In the genomic region with DNA sequence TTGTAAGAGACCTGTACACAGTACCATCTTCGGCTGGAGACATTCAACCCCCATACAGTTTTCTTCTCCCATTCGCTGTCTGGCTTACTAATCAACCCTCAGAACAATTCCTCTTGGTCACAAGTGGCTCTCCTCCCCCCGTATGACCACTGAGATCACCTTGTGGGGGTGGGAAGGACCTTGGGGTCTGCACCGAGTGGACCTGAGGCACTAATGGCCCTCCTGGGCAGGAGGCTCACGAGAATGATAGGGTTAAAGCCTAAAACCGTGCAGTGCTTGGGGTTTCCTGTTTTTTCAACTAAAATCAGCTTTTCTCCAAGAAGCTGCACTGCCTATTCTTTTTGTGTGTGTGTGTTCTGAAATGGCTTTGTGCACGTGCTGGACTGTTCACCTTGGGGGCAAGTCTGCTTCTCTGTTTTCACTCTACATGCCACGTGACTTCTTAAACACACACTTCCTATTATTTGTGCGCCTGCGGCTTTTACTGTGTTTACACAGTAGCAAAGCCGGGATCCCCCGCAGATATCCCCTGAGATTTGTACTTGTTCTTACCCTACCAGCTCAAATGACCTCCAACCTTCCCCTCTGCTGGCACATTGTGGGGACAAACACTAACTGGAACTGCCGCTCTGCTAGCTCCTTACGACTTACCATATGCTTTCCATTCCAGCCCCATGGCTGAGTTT, we compare ENCODE assay signal across 9 cellular contexts. TPM values are rescaled to one million over a fixed set of nuclear protein-coding genes. Genes with fewer than 3 reads are reported as not detected.
A peak's percentile ranks its signal among the peaks of the same experiment; 100 is the strongest.
DNase-seq lines count a peak whose midpoint lies in the region; ATAC-seq, FAIRE-seq and TF ChIP-seq lines count a peak whose summit lies in the region.
"Had no signal": no experiment of that assay in that cellular context is flagged by ENCODE, and none has a peak within 500 bp of the region (broad histone marks: within the 10 kb centered on the region; RNA-seq: fewer than 3 reads in every experiment).

No MANE protein-coding gene starts in this region.

- H3K27ac ChIP-seq in CD4-positive, alpha-beta T cell (ENCODE audit: low read depth, low read length) = peak overlapping the region; percentile 63
- H3K27ac ChIP-seq in K562 (ENCODE audit: extremely low read depth, low read depth, low read length) = peak overlapping the region; percentile 14; the same call in 1 of the 3 replicates
- H3K27ac ChIP-seq in tibial artery = no peak overlapping the region

- TF ChIP-seq CTCF in CD4-positive, alpha-beta T cell (IDR thresholded peaks at IDR 0.05) = no peak
- TF ChIP-seq CTCF in K562 (IDR thresholded peaks at IDR 0.05 in 2 of 3, conservative IDR thresholded peaks at IDR 0.05 in 1 of 3; ENCODE audit: insufficient read depth in 2 of 3, low read depth in 1 of 3, low read length in 3 of 3) (no peak), progenitor cell of endocrine pancreas (IDR thresholded peaks at IDR 0.05; ENCODE audit: unreplicated experiment) (no peak), tibial artery (IDR thresholded peaks at IDR 0.05) (no peak)

- no peak overlapping the region; a peak in 1 of 4 replicates for H3K9ac ChIP-seq in K562 (ENCODE audit: insufficient read depth in 1 of 2, low read depth in 2 of 2, low read length in 2 of 2)

- intact Hi-C loops in CD4-positive, alpha-beta T cell (cut with DNase I, micrococcal nuclease) = loop anchor here (1.0 to 10.0 kb wide), 5 partner anchors 12 to 1256 kb away; a partner anchor contains a TSS
- intact Hi-C loops in K562 (cut with micrococcal nuclease) (no loop called here), tibial artery (cut with DNase I; ENCODE audit: low total_unique reads) (no loop called here)

- peaks cover 0 to 17% of the 10 kb centered on the region in 2 experiments; a peak in 3 of 5 replicates for H3K4me1 ChIP-seq in K562 (replicated peaks in 1 of 2; ENCODE audit: control insufficient read depth in 2 of 2, insufficient read depth in 2 of 2, low read length in 2 of 2)
- H3K4me1 ChIP-seq in tibial artery = peaks cover 0 to 19% (median 8%) of the 10 kb centered on the region in 4 donors

- POLR2A ChIA-PET in CD4-positive, alpha-beta T cell (lab: Charles Lee) = interaction anchor here (1.1 to 2.2 kb wide), 5 partner anchors 9 to 199 kb away, joined by 4 to 43 read pairs (median 10); a partner anchor contains a TSS
- POLR2A ChIA-PET in K562 (lab: Yijun Ruan, JAX) = interaction anchor here (0.6 to 1.5 kb wide), 2 partner anchors 12 to 32 kb away, joined by 3 to 7 read pairs; a partner anchor contains a TSS

- H3K4me2 ChIP-seq in K562 (ENCODE audit: insufficient read depth, low read length) = no peak overlapping the region; the same call in 1 of the 2 replicates

- peak overlapping the region; percentile 84 for H3K27ac Mint-ChIP-seq in CD4-positive, alpha-beta T cell
- peak overlapping the region; percentile 76 for H3K27ac Mint-ChIP-seq in progenitor cell of endocrine pancreas

- DNase-seq in CD4-positive, alpha-beta T cell = peak in 9 of 10 experiments; percentile 12 to 52 (median 22)
- no peak for DNase-seq in GM19239 (ENCODE audit: insufficient read length, low spot score)
- peak; percentile 67 for DNase-seq in NCI-H82 (lab: John Stamatoyannopoulos, UW)
- peak in 1 of 4 experiments; percentile 45 for DNase-seq in K562 (ENCODE audit: extremely low read depth in 1 of 4, low spot score in 3 of 4)
- no peak for DNase-seq in progenitor cell of endocrine pancreas (ENCODE audit: low spot score, unreplicated experiment)
- DNase-seq in COLO829 (ENCODE audit: low spot score) = no peak
- DNase-seq in tibial artery = no peak

- TF ChIP-seq EP300 in K562 (IDR thresholded peaks at IDR 0.05; ENCODE audit: low read length) = no peak

- no TSS peak for BruUV-seq in K562 (replicated peaks; lab: Mats Ljungman, UMichigan)

- TF ChIP-seq POLR2A in K562 (conservative IDR thresholded peaks at IDR 0.05) = no peak

- 27% methylated on average over 13 of the region's 14 CpGs for WGBS in K562 (ENCODE audit: insufficient coverage, low coverage, missing lambda C conversion rate)

- in situ Hi-C loops in K562 (cut with MboI) = no loop called here

- peaks cover 75% of the 10 kb centered on the region for H3K4me1 Mint-ChIP-seq in CD4-positive, alpha-beta T cell (ENCODE audit: low read depth)
- H3K4me1 Mint-ChIP-seq in progenitor cell of endocrine pancreas (ENCODE audit: low read depth) = peaks cover 21% of the 10 kb centered on the region

- no peaks in the 10 kb centered on the region for H3K27me3 Mint-ChIP-seq in CD4-positive, alpha-beta T cell
- no peaks in the 10 kb centered on the region for H3K27me3 Mint-ChIP-seq in progenitor cell of endocrine pancreas

- H3K9me3 ChIP-seq in CD4-positive, alpha-beta T cell (ENCODE audit: control insufficient read depth, low read length) = no peaks in the 10 kb centered on the region
- peaks cover 10% of the 10 kb centered on the region for H3K9me3 ChIP-seq in K562 (replicated peaks; ENCODE audit: control insufficient read depth, insufficient read depth, low read depth, low read length)
- no peaks in the 10 kb centered on the region for H3K9me3 ChIP-seq in tibial artery

- no peak overlapping the region for H3K4me3 ChIP-seq in K562
- H3K4me3 ChIP-seq in tibial artery = no peak overlapping the region

- CTCF ChIA-PET in CD4-positive, alpha-beta T cell (lab: Charles Lee) = interaction anchor here (0.7 to 1.0 kb wide), 3 partner anchors 8 to 30 kb away, joined by 3 read pairs; no protein-coding TSS in a partner anchor
- CTCF ChIA-PET in K562 (lab: Yijun Ruan, JAX; ENCODE audit: low intra/inter-chr PET ratio) = no interaction called here

- H3K9me1 ChIP-seq in K562 (ENCODE audit: control insufficient read depth, insufficient read depth, low read length) = peaks cover 3% of the 10 kb centered on the region

- H2AFZ ChIP-seq in K562 (ENCODE audit: low read depth, low read length) = no peak overlapping the region

- FAIRE-seq in GM19239 (lab: Jason Lieb, UNC) = peak; percentile 91
- FAIRE-seq in K562 (lab: Jason Lieb, UNC) = no peak
- FAIRE-seq: colon had no signal

- H3K9me3 Mint-ChIP-seq in CD4-positive, alpha-beta T cell = peaks cover 6% of the 10 kb centered on the region
- H3K9me3 Mint-ChIP-seq in progenitor cell of endocrine pancreas (ENCODE audit: low read depth) = peaks cover 13% of the 10 kb centered on the region

- ATAC-seq in CD4-positive, alpha-beta T cell (ENCODE audit: poor library complexity) = peak; percentile 62
- ATAC-seq in HG03139 (IDR thresholded peaks at IDR 0.05; ENCODE audit: unreplicated experiment) = peak; percentile 73
- ATAC-seq in K562 = peak; percentile 66

- H3K36me3 Mint-ChIP-seq in CD4-positive, alpha-beta T cell (ENCODE audit: low read depth) = peaks cover 47% of the 10 kb centered on the region
- H3K36me3 Mint-ChIP-seq in progenitor cell of endocrine pancreas (ENCODE audit: insufficient read depth) = peaks cover 33% of the 10 kb centered on the region

- H3K79me2 ChIP-seq in K562 (ENCODE audit: control insufficient read depth, insufficient read depth, low read length) = peaks cover 93% of the 10 kb centered on the region

- peaks cover 62% of the 10 kb centered on the region for H3K36me3 ChIP-seq in K562 (ENCODE audit: control insufficient read depth, insufficient read depth, low read length)
- H3K36me3 ChIP-seq in tibial artery = peaks cover 0 to 13% (median 0%) of the 10 kb centered on the region in 3 donors

- no peaks in the 10 kb centered on the region for H3K27me3 ChIP-seq in CD4-positive, alpha-beta T cell (ENCODE audit: control insufficient read depth, insufficient read depth, low read length)
- H3K27me3 ChIP-seq in K562 (ENCODE audit: control insufficient read depth in 2 of 2, insufficient read depth in 2 of 2, low read length in 2 of 2) (no peaks in the 10 kb centered on the region), tibial artery (no peaks in the 10 kb centered on the region)

- peak overlapping the region; percentile 86 for H3K4me3 Mint-ChIP-seq in CD4-positive, alpha-beta T cell
- H3K4me3 Mint-ChIP-seq in progenitor cell of endocrine pancreas (ENCODE audit: low read depth) = no peak overlapping the region

- no peaks in the 10 kb centered on the region; the same call in 1 of the 2 replicates for H4K20me1 ChIP-seq in K562 (replicated peaks; ENCODE audit: control insufficient read depth, insufficient read depth, low read length)

- no peak for TF ChIP-seq RAD21 in K562 (CRISPR knock-in tag; conservative IDR thresholded peaks at IDR 0.05 in 1 of 2, IDR thresholded peaks at IDR 0.05 in 1 of 2)

TF ChIP-seq in K562, 482 proteins besides CTCF, POLR2A, EP300 and RAD21 (continues in another document):
- TF ChIP-seq ARID1B (IDR thresholded peaks at IDR 0.05) (peak; percentile 33; the same call in 1 of the 2 replicates), RBM14 (IDR thresholded peaks at IDR 0.05; ENCODE audit: borderline replicate concordance, insufficient read depth, low read depth, low read length) (no peak), ZNF644 (tag; IDR thresholded peaks at IDR 0.05; ENCODE audit: low read depth) (no peak)
- TF ChIP-seq, protein P1, sequence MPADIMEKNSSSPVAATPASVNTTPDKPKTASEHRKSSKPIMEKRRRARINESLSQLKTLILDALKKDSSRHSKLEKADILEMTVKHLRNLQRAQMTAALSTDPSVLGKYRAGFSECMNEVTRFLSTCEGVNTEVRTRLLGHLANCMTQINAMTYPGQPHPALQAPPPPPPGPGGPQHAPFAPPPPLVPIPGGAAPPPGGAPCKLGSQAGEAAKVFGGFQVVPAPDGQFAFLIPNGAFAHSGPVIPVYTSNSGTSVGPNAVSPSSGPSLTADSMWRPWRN (IDR thresholded peaks at IDR 0.05; ENCODE audit: low read depth) = peak; percentile 66

RNA-seq across cellular contexts. Expression of a gene that starts 12.3 kb away (rescaled TPM):
- total RNA-seq in CD4-positive, alpha-beta T cell = 10 to 100 TPM; 67.3 to 68.0 TPM
- total RNA-seq in K562 (2011; cell fraction: chromatin; rRNA removed; ENCODE audit: low replicate concordance) = 33.4 and 118 TPM in 2 replicates
- 15.3 and 21.4 TPM in 2 replicates for total RNA-seq in K562 (2011; cell fraction: nucleolus; rRNA removed)
- 51.2 and 76.0 TPM in 2 replicates for total RNA-seq in K562 (2011; cell fraction: nucleoplasm; rRNA removed)
- total RNA-seq in K562 (2014; rRNA removed) (17.3 and 18.8 TPM in 2 replicates), K562 (2014; rRNA removed; fragmentation: Illumina TruSeq; extraction: Trizol) (35.0 and 39.7 TPM in 2 replicates), K562 (2015; rRNA removed; fragmentation: Illumina TruSeq; extraction: Trizol) (37.9 and 42.2 TPM in 2 replicates), K562 (2021) (30.2 and 31.7 TPM in 2 replicates), progenitor cell of endocrine pancreas (78.6 and 81.2 TPM in 2 replicates)
- polyA plus RNA-seq in K562 (2011; rRNA removed) (21.6 and 26.4 TPM in 2 replicates), K562 (2014; fragmentation: Illumina TruSeq; extraction: Trizol) (29.4 and 42.4 TPM in 2 replicates), K562 (2014; fragmentation: Nextera tagmentation; extraction: Ambion mirVana) (10 to 100 TPM; 10.0 to 10.1 TPM), K562 (2014; rRNA removed) (24.1 and 24.9 TPM in 2 replicates)
- 5.0 and 8.4 TPM in 2 replicates for polyA plus RNA-seq in K562 (2011; cell fraction: cytosol; rRNA removed)
- polyA plus RNA-seq in K562 (2011; cell fraction: nucleus; rRNA removed) = 47.1 and 53.8 TPM in 2 replicates
- 15.4 and 18.7 TPM in 2 replicates for polyA plus RNA-seq in K562 (2012)
- polyA minus RNA-seq in K562 (2011; rRNA and poly(A)+ RNA removed) = 24.0 and 29.6 TPM in 2 replicates
- polyA minus RNA-seq in K562 (2011; cell fraction: cytosol; rRNA and poly(A)+ RNA removed) = 8.9 and 9.5 TPM in 2 replicates
- 34.6 and 62.4 TPM in 2 replicates for polyA minus RNA-seq in K562 (2011; cell fraction: nucleus; rRNA and poly(A)+ RNA removed)

Comparison
In these comparisons a context has a peak if more than half of its experiments do, and no peak if none do; other contexts are left out.
1. DNase-seq: peak in CD4-positive, alpha-beta T cell (9 of 10) and NCI-H82 (single experiment); none in GM19239 (single experiment), progenitor cell of endocrine pancreas (single experiment), COLO829 (single experiment) and tibial artery (0 of 2).
2. H3K27ac ChIP-seq: peak in CD4-positive, alpha-beta T cell (single experiment) and K562 (single experiment); none in tibial artery (0 of 2).
3. intact Hi-C loops: an anchor here in CD4-positive, alpha-beta T cell (1.0 to 10.0 kb wide); none called in K562 and tibial artery.
4. Peak in every context shown above with its lines, with median percentiles within 50 percentile points of each other: ATAC-seq.